In the genomic region with DNA sequence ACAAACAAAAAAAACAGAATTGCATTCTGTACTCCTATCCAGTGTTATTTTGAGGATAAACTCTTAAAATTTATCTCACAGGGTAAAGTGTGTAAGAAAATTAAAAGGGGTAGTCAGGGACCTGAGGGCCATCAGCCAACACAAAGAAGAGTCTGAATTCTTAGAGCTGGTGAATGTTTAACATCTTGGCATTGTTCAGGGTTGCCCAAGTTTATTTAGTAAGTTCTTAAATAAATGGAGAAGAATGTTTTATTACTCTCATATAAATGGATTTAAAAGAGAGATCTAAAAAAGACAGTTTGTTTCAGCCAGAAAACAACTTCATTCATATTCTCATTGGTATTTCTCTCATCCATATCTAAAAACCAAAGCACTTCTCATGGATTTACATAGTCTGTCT, we compare ENCODE assay signal across 30 cellular contexts.
DNase-seq lines count a peak whose midpoint lies in the region; ATAC-seq and TF ChIP-seq lines count a peak whose summit lies in the region.
"Had no signal": no experiment of that assay in that cellular context is flagged by ENCODE, and none has a peak within 500 bp of the region (broad histone marks: within the 10 kb centered on the region; RNA-seq: fewer than 3 reads in every experiment).

No MANE protein-coding gene starts in this region.

- DNase-seq in HT-29 (ENCODE audit: low spot score) (peak; percentile 74), colonic mucosa (no peak), mesothelial cell of epicardium (ENCODE audit: low spot score in 2 of 2, unreplicated experiment in 2 of 2) (no peak), prostate gland (ENCODE audit: low spot score) (peak; percentile 29), testis (no peak), OCI-M2 (lab: John Stamatoyannopoulos, UW; ENCODE audit: unreplicated experiment) (no peak), aorta (no peak), Caco-2 (no peak)
- DNase-seq: activated CD4-positive, alpha-beta memory T cell treated with anti-CD3 and anti-CD28 coated beads, Interleukin-2, amount 10 ng/mL, durations not matched to agents 7 days and 5 days; activated CD4-positive, CD25-positive, alpha-beta regulatory T cell treated with anti-CD3 and anti-CD28 coated beads, Interleukin-2, amount 50 U/mL, for 72 hours; activated CD8-positive, alpha-beta memory T cell treated with anti-CD3 and anti-CD28 coated beads, Interleukin-2, amount 50 U/mL, for 4 hours; activated naive CD4-positive, alpha-beta T cell treated with Interleukin-2 at 50 U/mL for 16 hours; body of pancreas; DMS153; H7; hypothalamus; KG1; left ventricle myocardium superior; MG63; NCI-H2029 treated with DMSO at 0.1 percent for 48 hours; NCI-H69; Right ventricle myocardium superior; stimulated activated naive CD4-positive, alpha-beta T cell; T-helper 17 cell had no signal

- H3K27me3 Mint-ChIP-seq in mesothelial cell of epicardium (ENCODE audit: low read depth) (peaks cover 7% of the 10 kb centered on the region), Caco-2 (ENCODE audit: insufficient read depth, unreplicated experiment) (no peaks in the 10 kb centered on the region)

- H3K27ac Mint-ChIP-seq in mesothelial cell of epicardium (peak overlapping the region; percentile 12), Caco-2 (ENCODE audit: unreplicated experiment) (no peak overlapping the region)
- H3K27ac Mint-ChIP-seq: activated CD4-positive, alpha-beta memory T cell treated with anti-CD3 and anti-CD28 coated beads, Interleukin-2, amount 10 ng/mL, durations not matched to agents 7 days and 5 days; activated T-helper 1 cell treated with anti-CD3 and anti-CD28 coated beads, Interleukin-12 subunit alpha, Interleukin-12 subunit beta, Interleukin-2, Interleukin-4 antibody, amounts not matched to agents 30 ng/mL and 10 ng/mL and 1 ng/mL, durations not matched to agents 14 hours and 24 hours and 36 hours; immature natural killer cell; T-helper 17 cell had no signal

- H3K4me1 Mint-ChIP-seq in mesothelial cell of epicardium (peaks cover 29% of the 10 kb centered on the region), Caco-2 (ENCODE audit: low read depth, unreplicated experiment) (peaks cover 37% of the 10 kb centered on the region)

- TF ChIP-seq CTCF in colonic mucosa (IDR thresholded peaks at IDR 0.05), result no peak
- TF ChIP-seq CTCF in mesothelial cell of epicardium (IDR thresholded peaks at IDR 0.05; ENCODE audit: unreplicated experiment), result no peak
- no peak for TF ChIP-seq CTCF in prostate gland (IDR thresholded peaks at IDR 0.05)
- no peak for TF ChIP-seq CTCF in testis (IDR thresholded peaks at IDR 0.05)
- no peak for TF ChIP-seq CTCF in Caco-2 (IDR thresholded peaks at IDR 0.05; ENCODE audit: insufficient read depth in 1 of 2, low read depth in 1 of 2, low read length in 1 of 2, severe bottlenecking in 1 of 2, unreplicated experiment in 1 of 2)

- intact Hi-C loops in colonic mucosa (cut with DNase I) (loop anchor here (2.0 kb wide), 1 partner anchor 387 kb away; no protein-coding TSS in a partner anchor), prostate gland (cut with DNase I) (loop anchor here (5.0 to 10.0 kb wide), 5 partner anchors 91 to 923 kb away; no protein-coding TSS in a partner anchor), testis (cut with DNase I; ENCODE audit: low total_unique reads) (loop anchor here (10.0 kb wide), 1 partner anchor 383 kb away; no protein-coding TSS in a partner anchor), aorta (cut with DNase I) (loop anchor here (2.0 to 10.0 kb wide), 3 partner anchors 86 to 385 kb away; no protein-coding TSS in a partner anchor), Caco-2 (cut with micrococcal nuclease; ENCODE audit: unreplicated experiment) (loop anchor here (5.0 kb wide), 2 partner anchors 231 to 316 kb away; no protein-coding TSS in a partner anchor)

- no TSS peak for BruUV-seq in Caco-2 (replicated peaks; lab: Mats Ljungman, UMichigan)

- ATAC-seq in aorta (ENCODE audit: low FRiP score), result no peak
- ATAC-seq: body of pancreas, left ventricle myocardium superior, Panc1, T-helper 17 cell had no signal

- H3K9me3 Mint-ChIP-seq in mesothelial cell of epicardium (no peaks in the 10 kb centered on the region), Caco-2 (ENCODE audit: unreplicated experiment) (no peaks in the 10 kb centered on the region)
- H3K9me3 Mint-ChIP-seq: activated CD4-positive, alpha-beta memory T cell treated with anti-CD3 and anti-CD28 coated beads, Interleukin-2, amount 10 ng/mL, durations not matched to agents 7 days and 5 days; activated T-helper 1 cell treated with anti-CD3 and anti-CD28 coated beads, Interleukin-12 subunit alpha, Interleukin-12 subunit beta, Interleukin-2, Interleukin-4 antibody, amounts not matched to agents 30 ng/mL and 10 ng/mL and 1 ng/mL, durations not matched to agents 14 hours and 24 hours and 36 hours; immature natural killer cell had no signal

- H3K36me3 ChIP-seq in colonic mucosa, result no peaks in the 10 kb centered on the region
- no peaks in the 10 kb centered on the region for H3K36me3 ChIP-seq in prostate gland
- H3K36me3 ChIP-seq in testis (ENCODE audit: low read depth, missing control alignments), result no peaks in the 10 kb centered on the region
- H3K36me3 ChIP-seq in aorta (ENCODE audit: control insufficient read depth in 1 of 2, insufficient read depth in 2 of 2, low read length in 1 of 2), result no peaks in the 10 kb centered on the region
- no peaks in the 10 kb centered on the region for H3K36me3 ChIP-seq in Caco-2 (ENCODE audit: control insufficient read depth, insufficient read depth, low read length)
- H3K36me3 ChIP-seq: MG63, thoracic aorta, vagina had no signal

- no peak overlapping the region for H3K4me3 Mint-ChIP-seq in mesothelial cell of epicardium
- no peak overlapping the region for H3K4me3 Mint-ChIP-seq in Caco-2 (ENCODE audit: unreplicated experiment)
- H3K4me3 Mint-ChIP-seq: activated CD4-positive, alpha-beta memory T cell treated with anti-CD3 and anti-CD28 coated beads, Interleukin-2, amount 10 ng/mL, durations not matched to agents 7 days and 5 days; activated T-helper 1 cell treated with anti-CD3 and anti-CD28 coated beads, Interleukin-12 subunit alpha, Interleukin-12 subunit beta, Interleukin-2, Interleukin-4 antibody, amounts not matched to agents 30 ng/mL and 10 ng/mL and 1 ng/mL, durations not matched to agents 14 hours and 24 hours and 36 hours; immature natural killer cell; T-helper 17 cell had no signal

- H3K9ac ChIP-seq in colonic mucosa (ENCODE audit: low read depth in 2 of 2, low read length in 2 of 2), result peak overlapping the region in 1 of 2 donors; percentile 34

- CTCF ChIA-PET in Caco-2 (lab: Charles Lee), result interaction anchor here (0.6 to 1.5 kb wide), 2 partner anchors 84 to 386 kb away, joined by 4 to 7 read pairs; no protein-coding TSS in a partner anchor

- H3K9me3 ChIP-seq in colonic mucosa (no peaks in the 10 kb centered on the region), prostate gland (no peaks in the 10 kb centered on the region), testis (no peaks in the 10 kb centered on the region), aorta (ENCODE audit: control insufficient read depth, low read length) (no peaks in the 10 kb centered on the region), Caco-2 (no peaks in the 10 kb centered on the region)
- H3K9me3 ChIP-seq: body of pancreas, MG63, thoracic aorta, vagina had no signal

- no peak overlapping the region for H3K4me3 ChIP-seq in colonic mucosa
- no peak overlapping the region for H3K4me3 ChIP-seq in prostate gland
- no peak overlapping the region for H3K4me3 ChIP-seq in testis
- H3K4me3 ChIP-seq in aorta (ENCODE audit: low read length in 2 of 2), result no peak overlapping the region
- no peak overlapping the region for H3K4me3 ChIP-seq in Caco-2 (ENCODE audit: low read depth, low read length)
- H3K4me3 ChIP-seq: body of pancreas, MG63, skin epidermis, thoracic aorta, vagina had no signal

- no peaks in the 10 kb centered on the region for H3K27me3 ChIP-seq in colonic mucosa
- no peaks in the 10 kb centered on the region for H3K27me3 ChIP-seq in prostate gland (replicated peaks; ENCODE audit: insufficient read depth)
- H3K27me3 ChIP-seq in testis, result no peaks in the 10 kb centered on the region
- H3K27me3 ChIP-seq in aorta (ENCODE audit: control insufficient read depth in 1 of 2, insufficient read depth in 2 of 2, low read length in 1 of 2), result no peaks in the 10 kb centered on the region
- H3K27me3 ChIP-seq in Caco-2 (replicated peaks; ENCODE audit: control insufficient read depth, insufficient read depth, low read length), result no peaks in the 10 kb centered on the region
- H3K27me3 ChIP-seq: body of pancreas, MG63, vagina had no signal

- H3K4me1 ChIP-seq in colonic mucosa (peaks cover 6% of the 10 kb centered on the region), prostate gland (replicated peaks) (no peaks in the 10 kb centered on the region), testis (peaks cover 22% of the 10 kb centered on the region), aorta (ENCODE audit: control insufficient read depth in 1 of 2, insufficient read depth in 2 of 2, low read length in 2 of 2) (peaks cover 3 to 5% of the 10 kb centered on the region in 2 donors), Caco-2 (peaks cover 49% of the 10 kb centered on the region)

- no peak for TF ChIP-seq POLR2A in prostate gland (IDR thresholded peaks at IDR 0.05)
- TF ChIP-seq POLR2A in testis (IDR thresholded peaks at IDR 0.05), result no peak

- POLR2A ChIA-PET in Caco-2 (lab: Charles Lee), result interaction anchor here (0.6 to 1.5 kb wide), 3 partner anchors 321 to 385 kb away, joined by 4 to 15 read pairs (median 6); no protein-coding TSS in a partner anchor

- no peaks in the 10 kb centered on the region for H3K36me3 Mint-ChIP-seq in mesothelial cell of epicardium
- H3K36me3 Mint-ChIP-seq in Caco-2 (ENCODE audit: insufficient read depth, unreplicated experiment), result no peaks in the 10 kb centered on the region
- H3K36me3 Mint-ChIP-seq: immature natural killer cell had no signal

- H3K27ac ChIP-seq in colonic mucosa, result peak overlapping the region; percentile 42
- H3K27ac ChIP-seq in prostate gland, result peak overlapping the region in 1 of 2 donors; percentile 15
- no peak overlapping the region for H3K27ac ChIP-seq in testis
- H3K27ac ChIP-seq in aorta (ENCODE audit: low read depth in 1 of 2, low read length in 2 of 2), result no peak overlapping the region
- H3K27ac ChIP-seq: body of pancreas, skin epidermis, vagina had no signal

Comparison
In these comparisons a context has a peak if more than half of its experiments do, and no peak if none do; other contexts are left out.
1. DNase-seq: peak in HT-29 (single experiment) and prostate gland (single experiment); none in colonic mucosa (single experiment), mesothelial cell of epicardium (0 of 2), testis (single experiment), OCI-M2 (single experiment), aorta (0 of 2) and Caco-2 (0 of 2).